13 cellular contexts compared by ENCODE assay signal in the genomic region with DNA sequence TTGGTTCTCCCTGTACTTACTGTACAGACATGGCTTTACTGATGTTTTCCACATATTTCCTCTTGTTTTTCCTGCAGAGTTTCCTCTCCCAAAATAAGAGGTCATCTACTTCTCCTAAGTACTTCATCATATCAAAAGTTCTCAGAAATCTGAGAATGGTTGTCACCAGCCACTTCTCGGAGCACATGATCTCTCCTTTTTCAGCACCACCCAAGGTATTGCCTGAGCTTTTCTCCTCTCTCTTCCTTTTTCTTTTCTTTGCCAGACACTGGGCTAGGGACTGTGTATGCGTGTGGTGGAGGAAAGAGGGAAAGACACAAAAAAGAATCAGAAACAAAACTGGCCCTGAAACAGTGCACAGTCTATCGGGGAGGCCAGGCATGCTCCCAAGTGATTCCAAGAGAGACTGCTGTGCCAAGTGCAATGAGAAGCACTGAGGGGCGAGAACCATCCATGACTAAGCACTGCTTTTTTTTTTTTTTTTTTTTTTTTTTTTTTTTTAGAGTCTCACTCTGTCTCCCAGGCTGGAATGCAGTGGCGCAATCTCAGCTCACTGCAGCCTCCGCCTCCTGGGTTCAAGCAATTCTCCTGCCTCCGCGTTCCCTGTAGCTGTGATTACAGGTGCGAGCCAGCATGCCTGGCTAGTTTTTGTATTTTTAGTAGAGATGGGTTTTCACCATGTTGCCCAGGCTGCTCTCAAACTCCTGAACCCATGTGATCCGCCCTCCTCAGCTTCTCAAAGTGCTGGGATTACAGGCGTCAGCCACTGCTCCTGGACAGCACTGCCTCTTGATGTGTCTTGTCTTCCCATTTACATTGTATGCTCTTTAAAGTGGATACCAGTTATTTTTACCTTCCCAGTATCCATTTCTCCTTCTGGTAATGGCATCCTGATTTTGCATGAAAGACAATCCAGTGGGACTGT.
A peak's percentile ranks its signal among the peaks of the same experiment; 100 is the strongest.
DNase-seq lines count a peak whose midpoint lies in the region; ATAC-seq, FAIRE-seq and TF ChIP-seq lines count a peak whose summit lies in the region.
"Had no signal": no experiment of that assay in that cellular context is flagged by ENCODE, and none has a peak within 500 bp of the region (broad histone marks: within the 10 kb centered on the region; RNA-seq: fewer than 3 reads in every experiment).

No MANE protein-coding gene starts in this region.

- H3K9me3 ChIP-seq in colonic mucosa, result no peaks in the 10 kb centered on the region
- no peaks in the 10 kb centered on the region for H3K9me3 ChIP-seq in left lung

- TF ChIP-seq CTCF in colonic mucosa (IDR thresholded peaks at IDR 0.05), result no peak
- TF ChIP-seq CTCF in left lung (IDR thresholded peaks at IDR 0.05), result no peak

- no peak overlapping the region for H3K4me3 ChIP-seq in colonic mucosa
- H3K4me3 ChIP-seq in left lung, result no peak overlapping the region
- H3K4me3 ChIP-seq: K562 had no signal

- intact Hi-C loops in colonic mucosa (cut with DNase I) (no loop called here), left lung (cut with DNase I) (loop anchor here in 1 of 2 donors (10.0 kb wide), 1 partner anchor 363 kb away; no protein-coding TSS in a partner anchor)

- no peaks in the 10 kb centered on the region for H3K36me3 ChIP-seq in colonic mucosa
- no peaks in the 10 kb centered on the region for H3K36me3 ChIP-seq in left lung

- H3K27me3 ChIP-seq in colonic mucosa (no peaks in the 10 kb centered on the region), left lung (no peaks in the 10 kb centered on the region)

- no peak overlapping the region for H3K27ac ChIP-seq in colonic mucosa
- peak overlapping the region; percentile 55 to 65 for H3K27ac ChIP-seq in left lung

- no peaks in the 10 kb centered on the region for H3K4me1 ChIP-seq in colonic mucosa
- peaks cover 0 to 5% of the 10 kb centered on the region in 2 donors for H3K4me1 ChIP-seq in left lung

- ATAC-seq in left lung (peak; percentile 90), HG03342 (IDR thresholded peaks at IDR 0.05; ENCODE audit: unreplicated experiment) (no peak)
- ATAC-seq: K562 had no signal

- H3K9ac ChIP-seq in colonic mucosa (ENCODE audit: low read depth in 2 of 2, low read length in 2 of 2), result no peak overlapping the region

- no peak for FAIRE-seq in urothelium cell line (lab: Jason Lieb, UNC)
- FAIRE-seq: K562 had no signal

- DNase-seq in NCI-H2171 treated with DMSO at 0.1 percent for 48 hours (lab: John Stamatoyannopoulos, UW), result peak; percentile 25
- DNase-seq in NCI-H2171 (lab: John Stamatoyannopoulos, UW), result no peak
- peak; percentile 21 for DNase-seq in colonic mucosa
- peak in 1 of 2 donors; percentile 45 for DNase-seq in left lung
- DNase-seq in urothelium cell line (ENCODE audit: low spot score), result peak; percentile 81
- DNase-seq in globus pallidus (ENCODE audit: low spot score), result no peak
- no peak for DNase-seq in stimulated activated CD8-positive, alpha-beta memory T cell treated with anti-CD3 and anti-CD28 coated beads, Interleukin-4, amount 100 ng/mL, for 48 hours
- DNase-seq: 8988T; effector CD8-positive, alpha-beta T cell; NCI-H82; T1000 had no signal

Comparison
In these comparisons a context has a peak if more than half of its experiments do, and no peak if none do; other contexts are left out.
1. DNase-seq: peak in NCI-H2171 treated with DMSO at 0.1 percent for 48 hours (single experiment), colonic mucosa (single experiment) and urothelium cell line (single experiment); none in NCI-H2171 (single experiment), globus pallidus (single experiment) and stimulated activated CD8-positive, alpha-beta memory T cell treated with anti-CD3 and anti-CD28 coated beads, Interleukin-4, amount 100 ng/mL, for 48 hours (single experiment).